In the genomic region with DNA sequence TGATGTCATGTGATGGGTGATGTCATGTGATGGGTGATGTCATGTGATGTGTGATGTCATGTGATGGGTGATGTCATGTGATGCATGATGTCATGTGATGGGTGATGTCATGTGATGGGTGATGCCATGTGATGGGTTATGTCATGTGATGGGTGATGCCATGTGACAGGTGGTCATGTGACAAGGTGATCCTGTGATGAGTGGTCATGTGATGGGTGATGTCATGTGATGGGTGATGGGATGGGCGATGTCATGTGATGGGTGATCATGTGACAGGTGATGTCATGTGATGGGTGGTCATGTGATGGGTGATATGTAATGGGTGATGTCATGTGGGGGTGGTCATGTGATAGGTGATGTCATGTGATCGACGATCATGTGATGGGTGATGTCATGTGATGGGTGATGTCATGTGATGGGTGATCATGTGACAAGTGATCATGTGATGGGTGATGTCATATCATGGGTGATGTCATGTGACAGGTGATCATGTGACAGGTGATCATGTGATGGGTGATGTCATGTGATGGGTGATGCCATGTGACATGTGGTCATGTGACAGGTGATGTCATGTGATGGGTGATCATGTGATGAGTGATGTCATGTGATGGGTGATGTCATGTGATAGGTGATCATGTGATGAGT, we compare ENCODE assay signal across 1 cellular context.
A peak's percentile ranks its signal among the peaks of the same experiment; 100 is the strongest.
TF ChIP-seq lines count a peak whose summit lies in the region.

No MANE protein-coding gene starts in this region.

TF ChIP-seq in GM12878, 131 proteins besides CTCF, POLR2A, EP300 and RAD21 (continued from another document and continues in another):
- TF ChIP-seq ZNF687 (IDR thresholded peaks at IDR 0.05) (no peak), NFIC (IDR thresholded peaks at IDR 0.05; ENCODE audit: low read depth, low read length) (peak; percentile 99), BRCA1 (IDR thresholded peaks at IDR 0.05; ENCODE audit: low read depth, low read length) (no peak), KAT2A (conservative IDR thresholded peaks at IDR 0.05; ENCODE audit: control insufficient read depth, low read depth, low read length) (no peak), YY1 (IDR thresholded peaks at IDR 0.05; ENCODE audit: low read depth, low read length) (0 out of 2 replicates have a peak, but pooled peaks have one; percentile 18), NR2C2 (IDR thresholded peaks at IDR 0.05; ENCODE audit: borderline replicate concordance, control insufficient read depth, insufficient read length, low read depth) (no peak), DPF2 (IDR thresholded peaks at IDR 0.05) (no peak), NFXL1 (IDR thresholded peaks at IDR 0.05; ENCODE audit: borderline replicate concordance) (no peak), JUNB (IDR thresholded peaks at IDR 0.05) (no peak; the same call in 1 of the 2 replicates), RAD51 (IDR thresholded peaks at IDR 0.05) (peak; percentile 99), HDAC2 (IDR thresholded peaks at IDR 0.05) (no peak), EZH2 (IDR thresholded peaks at IDR 0.05; ENCODE audit: borderline replicate concordance, control insufficient read depth, low read depth, low read length) (no peak), POLR2AphosphoS5 (IDR thresholded peaks at IDR 0.05; ENCODE audit: low read length) (no peak), RCOR1 (conservative IDR thresholded peaks at IDR 0.05; ENCODE audit: low read depth, low read length) (no peak), SUPT20H (IDR thresholded peaks at IDR 0.05; ENCODE audit: borderline replicate concordance, control insufficient read depth, low read depth, low read length) (no peak), RB1 (IDR thresholded peaks at IDR 0.05; ENCODE audit: borderline replicate concordance) (no peak), ZSCAN29 (IDR thresholded peaks at IDR 0.05) (no peak), BMI1 (IDR thresholded peaks at IDR 0.05; ENCODE audit: borderline replicate concordance) (no peak), MTA2 (IDR thresholded peaks at IDR 0.05; ENCODE audit: low read depth) (peak; percentile 15; the same call in 1 of the 2 replicates), MTA3 (IDR thresholded peaks at IDR 0.05; ENCODE audit: borderline replicate concordance, low read length) (no peak; the same call in 1 of the 2 replicates), SMC3 (IDR thresholded peaks at IDR 0.05; ENCODE audit: borderline replicate concordance, low read length) (no peak), CUX1 (IDR thresholded peaks at IDR 0.05; ENCODE audit: insufficient replicate concordance, low read depth, low read length) (no peak), ZBTB40 (IDR thresholded peaks at IDR 0.05; ENCODE audit: borderline replicate concordance) (peak; percentile 26; the same call in 1 of the 2 replicates), SP1 (IDR thresholded peaks at IDR 0.05; ENCODE audit: low read depth, low read length) (no peak), SMAD5 (IDR thresholded peaks at IDR 0.05; ENCODE audit: low read depth) (no peak), ZNF274 (IDR thresholded peaks at IDR 0.05; ENCODE audit: insufficient read depth, insufficient read length) (no peak)
- TF ChIP-seq, protein P1, sequence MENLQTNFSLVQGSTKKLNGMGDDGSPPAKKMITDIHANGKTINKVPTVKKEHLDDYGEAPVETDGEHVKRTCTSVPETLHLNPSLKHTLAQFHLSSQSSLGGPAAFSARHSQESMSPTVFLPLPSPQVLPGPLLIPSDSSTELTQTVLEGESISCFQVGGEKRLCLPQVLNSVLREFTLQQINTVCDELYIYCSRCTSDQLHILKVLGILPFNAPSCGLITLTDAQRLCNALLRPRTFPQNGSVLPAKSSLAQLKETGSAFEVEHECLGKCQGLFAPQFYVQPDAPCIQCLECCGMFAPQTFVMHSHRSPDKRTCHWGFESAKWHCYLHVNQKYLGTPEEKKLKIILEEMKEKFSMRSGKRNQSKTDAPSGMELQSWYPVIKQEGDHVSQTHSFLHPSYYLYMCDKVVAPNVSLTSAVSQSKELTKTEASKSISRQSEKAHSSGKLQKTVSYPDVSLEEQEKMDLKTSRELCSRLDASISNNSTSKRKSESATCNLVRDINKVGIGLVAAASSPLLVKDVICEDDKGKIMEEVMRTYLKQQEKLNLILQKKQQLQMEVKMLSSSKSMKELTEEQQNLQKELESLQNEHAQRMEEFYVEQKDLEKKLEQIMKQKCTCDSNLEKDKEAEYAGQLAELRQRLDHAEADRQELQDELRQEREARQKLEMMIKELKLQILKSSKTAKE (IDR thresholded peaks at IDR 0.05; ENCODE audit: low read depth, poor library complexity, severe bottlenecking), result no peak
- TF ChIP-seq, protein P2, sequence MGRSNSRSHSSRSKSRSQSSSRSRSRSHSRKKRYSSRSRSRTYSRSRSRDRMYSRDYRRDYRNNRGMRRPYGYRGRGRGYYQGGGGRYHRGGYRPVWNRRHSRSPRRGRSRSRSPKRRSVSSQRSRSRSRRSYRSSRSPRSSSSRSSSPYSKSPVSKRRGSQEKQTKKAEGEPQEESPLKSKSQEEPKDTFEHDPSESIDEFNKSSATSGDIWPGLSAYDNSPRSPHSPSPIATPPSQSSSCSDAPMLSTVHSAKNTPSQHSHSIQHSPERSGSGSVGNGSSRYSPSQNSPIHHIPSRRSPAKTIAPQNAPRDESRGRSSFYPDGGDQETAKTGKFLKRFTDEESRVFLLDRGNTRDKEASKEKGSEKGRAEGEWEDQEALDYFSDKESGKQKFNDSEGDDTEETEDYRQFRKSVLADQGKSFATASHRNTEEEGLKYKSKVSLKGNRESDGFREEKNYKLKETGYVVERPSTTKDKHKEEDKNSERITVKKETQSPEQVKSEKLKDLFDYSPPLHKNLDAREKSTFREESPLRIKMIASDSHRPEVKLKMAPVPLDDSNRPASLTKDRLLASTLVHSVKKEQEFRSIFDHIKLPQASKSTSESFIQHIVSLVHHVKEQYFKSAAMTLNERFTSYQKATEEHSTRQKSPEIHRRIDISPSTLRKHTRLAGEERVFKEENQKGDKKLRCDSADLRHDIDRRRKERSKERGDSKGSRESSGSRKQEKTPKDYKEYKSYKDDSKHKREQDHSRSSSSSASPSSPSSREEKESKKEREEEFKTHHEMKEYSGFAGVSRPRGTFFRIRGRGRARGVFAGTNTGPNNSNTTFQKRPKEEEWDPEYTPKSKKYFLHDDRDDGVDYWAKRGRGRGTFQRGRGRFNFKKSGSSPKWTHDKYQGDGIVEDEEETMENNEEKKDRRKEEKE (IDR thresholded peaks at IDR 0.05), result no peak
- TF ChIP-seq, protein P3, sequence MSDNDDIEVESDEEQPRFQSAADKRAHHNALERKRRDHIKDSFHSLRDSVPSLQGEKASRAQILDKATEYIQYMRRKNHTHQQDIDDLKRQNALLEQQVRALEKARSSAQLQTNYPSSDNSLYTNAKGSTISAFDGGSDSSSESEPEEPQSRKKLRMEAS (IDR thresholded peaks at IDR 0.05; ENCODE audit: low read depth, low read length), result no peak; the same call in 1 of the 2 replicates
- TF ChIP-seq, protein P4, sequence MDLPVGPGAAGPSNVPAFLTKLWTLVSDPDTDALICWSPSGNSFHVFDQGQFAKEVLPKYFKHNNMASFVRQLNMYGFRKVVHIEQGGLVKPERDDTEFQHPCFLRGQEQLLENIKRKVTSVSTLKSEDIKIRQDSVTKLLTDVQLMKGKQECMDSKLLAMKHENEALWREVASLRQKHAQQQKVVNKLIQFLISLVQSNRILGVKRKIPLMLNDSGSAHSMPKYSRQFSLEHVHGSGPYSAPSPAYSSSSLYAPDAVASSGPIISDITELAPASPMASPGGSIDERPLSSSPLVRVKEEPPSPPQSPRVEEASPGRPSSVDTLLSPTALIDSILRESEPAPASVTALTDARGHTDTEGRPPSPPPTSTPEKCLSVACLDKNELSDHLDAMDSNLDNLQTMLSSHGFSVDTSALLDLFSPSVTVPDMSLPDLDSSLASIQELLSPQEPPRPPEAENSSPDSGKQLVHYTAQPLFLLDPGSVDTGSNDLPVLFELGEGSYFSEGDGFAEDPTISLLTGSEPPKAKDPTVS (IDR thresholded peaks at IDR 0.05; ENCODE audit: low read depth, low read length), result 0 out of 2 replicates have a peak, but pooled peaks have one; percentile 55
